ENCODE assay signal across 15 cellular contexts in genomic region chr7:157545681-157546060, GRCh38.
A peak's percentile ranks its signal among the peaks of the same experiment; 100 is the strongest.
DNase-seq lines count a peak whose midpoint lies in the region; ATAC-seq and TF ChIP-seq lines count a peak whose summit lies in the region.
"Had no signal": no experiment of that assay in that cellular context is flagged by ENCODE, and none has a peak within 500 bp of the region (broad histone marks: within the 10 kb centered on the region; RNA-seq: fewer than 3 reads in every experiment).

No MANE protein-coding gene starts in this region.

- DNase-seq in left cardiac atrium = peak; percentile 2
- DNase-seq in left ventricle myocardium inferior = no peak
- DNase-seq in neural crest cell (ENCODE audit: low read depth, low spot score) = no peak
- DNase-seq in progenitor cell of endocrine pancreas (ENCODE audit: low spot score, unreplicated experiment) = no peak
- peak; percentile 28 for DNase-seq in upper lobe of right lung
- no peak for DNase-seq in NCI-H748 (lab: John Stamatoyannopoulos, UW; ENCODE audit: unreplicated experiment)
- DNase-seq in NCI-H2107 treated with DMSO at 0.1 percent for 48 hours (lab: John Stamatoyannopoulos, UW; ENCODE audit: unreplicated experiment) = no peak
- DNase-seq: BE2C; CD4-positive, alpha-beta memory T cell; DMS79; H7 had no signal

- H3K27me3 ChIP-seq in left ventricle myocardium inferior (ENCODE audit: low read depth) (peaks cover 27% of the 10 kb centered on the region), upper lobe of right lung (no peaks in the 10 kb centered on the region)
- H3K27me3 ChIP-seq: BE2C had no signal

- no peak overlapping the region for H3K27ac Mint-ChIP-seq in neural crest cell (ENCODE audit: unreplicated experiment)
- peak overlapping the region; percentile 62 for H3K27ac Mint-ChIP-seq in progenitor cell of endocrine pancreas
- H3K27ac Mint-ChIP-seq: GM23338 had no signal

- intact Hi-C loops in left cardiac atrium (cut with DNase I) = no loop called here
- intact Hi-C loops in left ventricle myocardium inferior (cut with micrococcal nuclease) = no loop called here
- intact Hi-C loops in upper lobe of right lung (cut with DNase I) = no loop called here

- no peak for TF ChIP-seq CTCF in left ventricle myocardium inferior (IDR thresholded peaks at IDR 0.05; ENCODE audit: borderline replicate concordance)
- no peak for TF ChIP-seq CTCF in neural crest cell (conservative IDR thresholded peaks at IDR 0.05)
- TF ChIP-seq CTCF in progenitor cell of endocrine pancreas (IDR thresholded peaks at IDR 0.05; ENCODE audit: unreplicated experiment) = no peak
- TF ChIP-seq CTCF in upper lobe of right lung (IDR thresholded peaks at IDR 0.05) = no peak

- H3K4me3 ChIP-seq in left ventricle myocardium inferior (no peak overlapping the region), upper lobe of right lung (no peak overlapping the region)
- H3K4me3 ChIP-seq: A549, GM12878, GM23338 had no signal

- H3K36me3 Mint-ChIP-seq in neural crest cell (ENCODE audit: low read depth) (peaks cover 32% of the 10 kb centered on the region), progenitor cell of endocrine pancreas (ENCODE audit: insufficient read depth) (no peaks in the 10 kb centered on the region)
- H3K36me3 Mint-ChIP-seq: CD4-positive, alpha-beta memory T cell had no signal

- H3K27me3 Mint-ChIP-seq in neural crest cell (ENCODE audit: low read depth) = no peaks in the 10 kb centered on the region
- H3K27me3 Mint-ChIP-seq in progenitor cell of endocrine pancreas = peaks cover 26% of the 10 kb centered on the region

- ATAC-seq in left cardiac atrium (no peak), upper lobe of right lung (no peak)
- ATAC-seq: A549, GM12878, GM23338 had no signal

- no peaks in the 10 kb centered on the region for H3K9me3 Mint-ChIP-seq in neural crest cell
- H3K9me3 Mint-ChIP-seq in progenitor cell of endocrine pancreas (ENCODE audit: low read depth) = no peaks in the 10 kb centered on the region
- H3K9me3 Mint-ChIP-seq: CD4-positive, alpha-beta memory T cell had no signal

- H3K9me3 ChIP-seq in left ventricle myocardium inferior (replicated peaks) = no peaks in the 10 kb centered on the region
- H3K9me3 ChIP-seq in upper lobe of right lung = no peaks in the 10 kb centered on the region
- H3K9me3 ChIP-seq: A549, BE2C had no signal

- H3K27ac ChIP-seq in left ventricle myocardium inferior (replicated peaks) = no peak overlapping the region
- no peak overlapping the region for H3K27ac ChIP-seq in upper lobe of right lung
- H3K27ac ChIP-seq: A549, C4-2B had no signal

- H3K4me3 Mint-ChIP-seq in neural crest cell (peak overlapping the region; percentile 49), progenitor cell of endocrine pancreas (ENCODE audit: low read depth) (no peak overlapping the region)
- H3K4me3 Mint-ChIP-seq: CD4-positive, alpha-beta memory T cell; GM23338 had no signal

- H3K4me1 Mint-ChIP-seq in neural crest cell = peaks cover 19% of the 10 kb centered on the region
- no peaks in the 10 kb centered on the region for H3K4me1 Mint-ChIP-seq in progenitor cell of endocrine pancreas (ENCODE audit: low read depth)
- H3K4me1 Mint-ChIP-seq: GM23338 had no signal

- peaks cover 25% of the 10 kb centered on the region for H3K36me3 ChIP-seq in left ventricle myocardium inferior
- no peaks in the 10 kb centered on the region for H3K36me3 ChIP-seq in upper lobe of right lung
- H3K36me3 ChIP-seq: BE2C had no signal

- H3K4me1 ChIP-seq in left ventricle myocardium inferior = no peaks in the 10 kb centered on the region
- no peaks in the 10 kb centered on the region for H3K4me1 ChIP-seq in upper lobe of right lung
- H3K4me1 ChIP-seq: A549, BE2C had no signal

Comparison
In these comparisons a context has a peak if more than half of its experiments do, and no peak if none do; other contexts are left out.
1. DNase-seq: peak in left cardiac atrium (single experiment) and upper lobe of right lung (single experiment); none in left ventricle myocardium inferior (single experiment), neural crest cell (single experiment), progenitor cell of endocrine pancreas (single experiment), NCI-H748 (single experiment) and NCI-H2107 treated with DMSO at 0.1 percent for 48 hours (single experiment).